Comparison of ENCODE assay signal across 21 cellular contexts in genomic region chr5:150585781-150586461, GRCh38. TPM values are rescaled to one million over a fixed set of nuclear protein-coding genes. Genes with fewer than 3 reads are reported as not detected.
DNase-seq lines count a peak whose midpoint lies in the region; ATAC-seq and TF ChIP-seq lines count a peak whose summit lies in the region.
"Had no signal": no experiment of that assay in that cellular context is flagged by ENCODE, and none has a peak within 500 bp of the region (broad histone marks: within the 10 kb centered on the region; RNA-seq: fewer than 3 reads in every experiment).

No MANE protein-coding gene starts in this region.

- intact Hi-C loops in colonic mucosa (cut with DNase I): no loop called here
- intact Hi-C loops in mucosa of descending colon (cut with DNase I, micrococcal nuclease): no loop called here

- H3K9me3 ChIP-seq in colonic mucosa (no peaks in the 10 kb centered on the region), mucosa of descending colon (no peaks in the 10 kb centered on the region), skeletal muscle tissue (ENCODE audit: control insufficient read depth in 3 of 3, low read length in 3 of 3) (no peaks in the 10 kb centered on the region)
- H3K9me3 ChIP-seq: A549, adrenal gland, uterus had no signal

- H3K9ac ChIP-seq in colonic mucosa (ENCODE audit: low read depth in 2 of 2, low read length in 2 of 2) (peak overlapping the region; percentile 67 to 79), skeletal muscle tissue (ENCODE audit: low read depth in 1 of 3, low read length in 3 of 3) (peak overlapping the region in 2 of 3 donors; percentile 41 to 76)

- H3K27me3 ChIP-seq in colonic mucosa (no peaks in the 10 kb centered on the region), skeletal muscle tissue (ENCODE audit: control insufficient read depth in 3 of 3, insufficient read depth in 3 of 3, low read length in 3 of 3) (no peaks in the 10 kb centered on the region)
- H3K27me3 ChIP-seq: adrenal gland, cardiac muscle cell, uterus had no signal

- no peak for ATAC-seq in activated T-cell treated with anti-CD3 and anti-CD28 coated beads, Interleukin-2, amount 50 U/mL, for 72 hours (replicated peaks in 1 of 2)
- ATAC-seq in mucosa of descending colon (peak; percentile 78), HG02763 (IDR thresholded peaks at IDR 0.05; ENCODE audit: unreplicated experiment) (no peak)
- ATAC-seq: A549, GM23338 had no signal

- H3K36me3 Mint-ChIP-seq in activated T-cell treated with anti-CD3 and anti-CD28 coated beads, Interleukin-2, amount 50 U/mL, for 24 hours (ENCODE audit: low read depth): no peaks in the 10 kb centered on the region
- H3K36me3 Mint-ChIP-seq in activated T-cell treated with anti-CD3 and anti-CD28 coated beads, Interleukin-2, amount 50 U/mL, for 72 hours (ENCODE audit: insufficient read depth in 2 of 2): no peaks in the 10 kb centered on the region

- TF ChIP-seq CTCF in colonic mucosa (IDR thresholded peaks at IDR 0.05) (no peak), mucosa of descending colon (IDR thresholded peaks at IDR 0.05) (no peak)

- peaks cover 6% of the 10 kb centered on the region for H3K27me3 Mint-ChIP-seq in activated T-cell treated with anti-CD3 and anti-CD28 coated beads, Interleukin-2, amount 50 U/mL, for 24 hours
- H3K27me3 Mint-ChIP-seq in activated T-cell treated with anti-CD3 and anti-CD28 coated beads, Interleukin-2, amount 50 U/mL, for 72 hours (ENCODE audit: low read depth): peaks cover 7% of the 10 kb centered on the region

- H3K27ac ChIP-seq in colonic mucosa (peak overlapping the region; percentile 85), skeletal muscle tissue (ENCODE audit: low read depth, low read length) (peak overlapping the region; percentile 85)
- H3K27ac ChIP-seq: A549, adrenal gland, cardiac muscle cell, uterus had no signal

- peaks cover 23% of the 10 kb centered on the region for H3K4me1 ChIP-seq in colonic mucosa
- H3K4me1 ChIP-seq in mucosa of descending colon (ENCODE audit: low read depth): peaks cover 64% of the 10 kb centered on the region
- peaks cover 31 to 66% (median 49%) of the 10 kb centered on the region in 3 donors for H3K4me1 ChIP-seq in skeletal muscle tissue (ENCODE audit: control insufficient read depth in 3 of 3, insufficient read depth in 3 of 3, low read length in 3 of 3)

- no peaks in the 10 kb centered on the region for H3K9me3 Mint-ChIP-seq in activated T-cell treated with anti-CD3 and anti-CD28 coated beads, Interleukin-2, amount 50 U/mL, for 24 hours
- H3K9me3 Mint-ChIP-seq in activated T-cell treated with anti-CD3 and anti-CD28 coated beads, Interleukin-2, amount 50 U/mL, for 72 hours: no peaks in the 10 kb centered on the region
- H3K9me3 Mint-ChIP-seq: GM23338 had no signal

- H3K27ac Mint-ChIP-seq in activated T-cell treated with anti-CD3 and anti-CD28 coated beads, Interleukin-2, amount 50 U/mL, for 24 hours: no peak overlapping the region
- H3K27ac Mint-ChIP-seq in activated T-cell treated with anti-CD3 and anti-CD28 coated beads, Interleukin-2, amount 50 U/mL, for 72 hours: no peak overlapping the region
- H3K27ac Mint-ChIP-seq: GM23338 had no signal

- no peaks in the 10 kb centered on the region for H3K4me1 Mint-ChIP-seq in activated T-cell treated with anti-CD3 and anti-CD28 coated beads, Interleukin-2, amount 50 U/mL, for 24 hours (ENCODE audit: low read depth)
- H3K4me1 Mint-ChIP-seq in activated T-cell treated with anti-CD3 and anti-CD28 coated beads, Interleukin-2, amount 50 U/mL, for 72 hours (ENCODE audit: low read depth): no peaks in the 10 kb centered on the region

- H3K4me3 ChIP-seq in colonic mucosa (peak overlapping the region; percentile 41), mucosa of descending colon (peak overlapping the region; percentile 20), skeletal muscle tissue (ENCODE audit: low read length in 3 of 3) (peak overlapping the region in 2 of 3 donors; percentile 51 to 63)
- H3K4me3 ChIP-seq: A549, adrenal gland, cardiac muscle cell, GM23338, uterus had no signal

- DNase-seq in activated T-cell treated with anti-CD3 and anti-CD28 coated beads, Interleukin-2, amount 50 U/mL, for 24 hours: peak; percentile 7
- no peak for DNase-seq in activated T-cell treated with anti-CD3 and anti-CD28 coated beads, Interleukin-2, amount 50 U/mL, for 72 hours
- DNase-seq in colonic mucosa: peak; percentile 90
- peak; percentile 86 to 87 (median 86) for DNase-seq in mucosa of descending colon
- DNase-seq in stimulated activated CD4-positive, alpha-beta T cell treated with anti-CD3 and anti-CD28 coated beads, Interleukin-4, amount 100 ng/mL, for 4 hours: no peak
- no peak for DNase-seq in NCI-H2107 (lab: John Stamatoyannopoulos, UW)
- DNase-seq: DMS 273 treated with DMSO at 0.1 percent for 48 hours; erythroblast; foreskin melanocyte; kidney glomerular epithelial cell; NCI-H1417 treated with DMSO at 0.1 percent for 48 hours; NK-92 treated with Interleukin-12 subunit alpha and Interleukin-12 subunit beta, amount 100 ng/mL, for 24 hours; RPMI8226; stimulated activated CD4-positive, alpha-beta T cell treated with anti-CD3 and anti-CD28 coated beads, Interleukin-4, amount 100 ng/mL, for 1 hour had no signal

- H3K4me3 Mint-ChIP-seq in activated T-cell treated with anti-CD3 and anti-CD28 coated beads, Interleukin-2, amount 50 U/mL, for 24 hours: no peak overlapping the region
- no peak overlapping the region for H3K4me3 Mint-ChIP-seq in activated T-cell treated with anti-CD3 and anti-CD28 coated beads, Interleukin-2, amount 50 U/mL, for 72 hours
- H3K4me3 Mint-ChIP-seq: GM23338 had no signal

- H3K36me3 ChIP-seq in colonic mucosa (no peaks in the 10 kb centered on the region), mucosa of descending colon (ENCODE audit: low read depth) (no peaks in the 10 kb centered on the region), skeletal muscle tissue (ENCODE audit: control insufficient read depth in 3 of 3, insufficient read depth in 3 of 3, low read length in 3 of 3) (no peaks in the 10 kb centered on the region)
- H3K36me3 ChIP-seq: adrenal gland, cardiac muscle cell, uterus had no signal

RNA-seq across cellular contexts. Expression of gene SYNPO, which starts 54.5 kb away (rescaled TPM):
- under 1 TPM; 0.30 to 0.36 TPM for total RNA-seq in activated T-cell treated with anti-CD3 and anti-CD28 coated beads, Interleukin-2, amount 50 U/mL, for 72 hours
- total RNA-seq in colonic mucosa (10 to 100 TPM; 32.4 to 62.9 TPM), mucosa of descending colon (10 to 100 TPM; 62.9 to 73.6 (median 63.9) TPM), skeletal muscle tissue (6.3 TPM)

Comparison
In these comparisons a context has a peak if more than half of its experiments do, and no peak if none do; other contexts are left out.
1. DNase-seq: peak in activated T-cell treated with anti-CD3 and anti-CD28 coated beads, Interleukin-2, amount 50 U/mL, for 24 hours (single experiment), colonic mucosa (single experiment) and mucosa of descending colon (3 of 3); none in activated T-cell treated with anti-CD3 and anti-CD28 coated beads, Interleukin-2, amount 50 U/mL, for 72 hours (0 of 2), stimulated activated CD4-positive, alpha-beta T cell treated with anti-CD3 and anti-CD28 coated beads, Interleukin-4, amount 100 ng/mL, for 4 hours (0 of 2) and NCI-H2107 (single experiment).
2. Peak in every context shown above with its lines, with median percentiles within 50 percentile points of each other: H3K4me3 ChIP-seq.